ENCODE assay signal across 9 cellular contexts in the genomic region with DNA sequence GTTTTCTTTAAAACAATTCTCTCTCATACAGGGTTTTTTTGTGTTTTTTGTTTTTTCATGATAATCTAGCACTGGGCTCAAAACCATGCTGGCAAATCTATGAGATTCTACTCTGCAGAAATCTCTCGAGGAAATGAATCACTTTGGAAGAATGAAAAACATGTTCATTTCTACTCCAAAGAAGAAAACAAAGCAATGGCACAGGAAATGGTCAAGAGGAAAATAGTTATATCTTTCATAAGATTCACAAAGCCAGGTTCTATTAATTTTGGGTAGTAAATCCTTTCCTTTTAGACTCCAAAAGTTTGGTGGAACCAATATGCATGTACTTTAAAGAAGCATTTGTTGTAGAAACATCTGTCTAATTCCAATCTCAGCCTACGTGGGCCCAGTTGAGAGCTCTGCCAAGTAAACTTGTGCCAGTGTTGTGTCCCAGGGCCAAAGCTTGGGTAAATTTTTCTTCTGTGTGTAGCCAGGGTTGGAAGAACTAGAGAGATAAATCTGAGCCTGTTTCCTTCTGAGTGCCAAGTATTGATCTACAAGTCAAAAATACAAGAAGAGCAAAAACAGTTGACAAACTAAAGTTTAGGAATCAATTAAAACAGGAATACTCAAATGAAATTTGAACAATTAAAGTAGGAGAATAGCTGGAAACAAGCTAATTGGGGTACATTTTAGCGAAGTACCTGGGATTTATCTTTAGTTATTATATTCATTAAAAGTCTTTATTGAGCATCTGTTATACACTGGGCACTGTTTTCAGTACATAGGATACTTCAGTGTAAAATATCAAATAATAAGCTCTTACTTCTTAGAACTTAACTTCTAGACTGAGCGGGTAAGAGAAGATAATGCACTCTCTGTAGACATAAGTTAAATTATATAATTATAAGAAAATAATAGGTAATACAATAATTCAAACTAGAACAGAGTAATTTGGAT.
DNase-seq lines count a peak whose midpoint lies in the region; ATAC-seq, FAIRE-seq and TF ChIP-seq lines count a peak whose summit lies in the region.
"Had no signal": no experiment of that assay in that cellular context is flagged by ENCODE, and none has a peak within 500 bp of the region (broad histone marks: within the 10 kb centered on the region; RNA-seq: fewer than 3 reads in every experiment).

No MANE protein-coding gene starts in this region.

- H4K20me1 ChIP-seq in astrocyte (ENCODE audit: insufficient read depth, low read length) (no peaks in the 10 kb centered on the region), smooth muscle cell (ENCODE audit: low read depth) (no peaks in the 10 kb centered on the region)

- H3K9ac ChIP-seq in astrocyte (ENCODE audit: low read length) (peak overlapping the region; percentile 58), smooth muscle cell (ENCODE audit: low read depth) (peak overlapping the region; percentile 13)

- H3K4me3 ChIP-seq in astrocyte (ENCODE audit: insufficient read depth, low read depth, low read length) (peak overlapping the region; percentile 26), left ventricle myocardium inferior (no peak overlapping the region), smooth muscle cell (no peak overlapping the region)

- H3K36me3 Mint-ChIP-seq in astrocyte (ENCODE audit: low read depth, unreplicated experiment): no peaks in the 10 kb centered on the region
- H3K36me3 Mint-ChIP-seq: IgD-negative memory B cell had no signal

- peak overlapping the region; percentile 75 for H3K4me2 ChIP-seq in astrocyte (ENCODE audit: low read length)
- H3K4me2 ChIP-seq in smooth muscle cell: peak overlapping the region; percentile 67

- DNase-seq in HCEC 1CT (peak; percentile 90), astrocyte (ENCODE audit: low read depth) (peak; percentile 81), left ventricle myocardium inferior (no peak), smooth muscle cell (lab: John Stamatoyannopoulos, UW; ENCODE audit: unreplicated experiment) (no peak), NCI-H2107 treated with DMSO at 0.1 percent for 48 hours (lab: John Stamatoyannopoulos, UW; ENCODE audit: unreplicated experiment) (no peak)

- H3K27me3 ChIP-seq in astrocyte (ENCODE audit: insufficient read depth, low read length) (no peaks in the 10 kb centered on the region), left ventricle myocardium inferior (ENCODE audit: low read depth) (no peaks in the 10 kb centered on the region), smooth muscle cell (ENCODE audit: low read depth) (no peaks in the 10 kb centered on the region)

- no peaks in the 10 kb centered on the region for H3K9me3 Mint-ChIP-seq in astrocyte (ENCODE audit: unreplicated experiment)
- H3K9me3 Mint-ChIP-seq: IgD-negative memory B cell had no signal

- H3K27ac ChIP-seq in astrocyte (ENCODE audit: low read depth, low read length) (peak overlapping the region; percentile 93), left ventricle myocardium inferior (replicated peaks) (peak overlapping the region; percentile 58), smooth muscle cell (ENCODE audit: low read depth) (peak overlapping the region; percentile 94)

- WGBS in smooth muscle cell (ENCODE audit: low lambda C conversion rate): 70% methylated on average over 4 of the region's 4 CpGs

- TF ChIP-seq CTCF in astrocyte (IDR thresholded peaks at IDR 0.05; ENCODE audit: insufficient read depth, low read depth, low read length) (no peak), left ventricle myocardium inferior (IDR thresholded peaks at IDR 0.05; ENCODE audit: borderline replicate concordance) (no peak), smooth muscle cell (IDR thresholded peaks at IDR 0.05; ENCODE audit: borderline replicate concordance, insufficient read depth, poor library complexity, severe bottlenecking) (no peak)

- H3K27me3 Mint-ChIP-seq in astrocyte (ENCODE audit: low read depth, unreplicated experiment): no peaks in the 10 kb centered on the region

- FAIRE-seq in astrocyte (lab: Jason Lieb, UNC): peak; percentile 96

- intact Hi-C loops in left ventricle myocardium inferior (cut with micrococcal nuclease): no loop called here

- H3K79me2 ChIP-seq in astrocyte (ENCODE audit: insufficient read depth, low read length) (no peaks in the 10 kb centered on the region), smooth muscle cell (ENCODE audit: low read depth) (no peaks in the 10 kb centered on the region)

- peaks cover 26% of the 10 kb centered on the region for H3K4me1 Mint-ChIP-seq in astrocyte (ENCODE audit: low read depth, unreplicated experiment)
- H3K4me1 Mint-ChIP-seq: IgD-negative memory B cell had no signal

- H3K4me1 ChIP-seq in astrocyte (ENCODE audit: insufficient read depth, low read length) (peaks cover 26% of the 10 kb centered on the region), left ventricle myocardium inferior (no peaks in the 10 kb centered on the region), smooth muscle cell (ENCODE audit: low read depth) (peaks cover 19% of the 10 kb centered on the region)

- ATAC-seq in HG03469 (IDR thresholded peaks at IDR 0.05; ENCODE audit: unreplicated experiment) (no peak), GM18907 (IDR thresholded peaks at IDR 0.05; ENCODE audit: unreplicated experiment) (no peak), HG03039 (IDR thresholded peaks at IDR 0.05; ENCODE audit: unreplicated experiment) (no peak)

- H3K36me3 ChIP-seq in astrocyte (ENCODE audit: insufficient read depth, low read length) (no peaks in the 10 kb centered on the region), left ventricle myocardium inferior (no peaks in the 10 kb centered on the region), smooth muscle cell (ENCODE audit: low read depth) (no peaks in the 10 kb centered on the region)

- no peaks in the 10 kb centered on the region for H3K9me3 ChIP-seq in astrocyte (ENCODE audit: insufficient read depth, low read depth, low read length)
- no peaks in the 10 kb centered on the region for H3K9me3 ChIP-seq in left ventricle myocardium inferior (replicated peaks)
- no peaks in the 10 kb centered on the region for H3K9me3 ChIP-seq in smooth muscle cell (replicated peaks; ENCODE audit: low read depth)

- peak overlapping the region; percentile 97 for H3K27ac Mint-ChIP-seq in astrocyte (ENCODE audit: unreplicated experiment)
- H3K27ac Mint-ChIP-seq: IgD-negative memory B cell had no signal

- H2AFZ ChIP-seq in astrocyte (ENCODE audit: low read depth, low read length) (no peak overlapping the region), smooth muscle cell (ENCODE audit: low read depth) (peak overlapping the region; percentile 89)

- no peak overlapping the region for H3K4me3 Mint-ChIP-seq in astrocyte (ENCODE audit: unreplicated experiment)
- H3K4me3 Mint-ChIP-seq: IgD-negative memory B cell had no signal

- peaks cover 5% of the 10 kb centered on the region for H3F3A ChIP-seq in smooth muscle cell (ENCODE audit: low read depth)

Comparison
In these comparisons a context has a peak if more than half of its experiments do, and no peak if none do; other contexts are left out.
1. DNase-seq: peak in HCEC 1CT (single experiment) and astrocyte (single experiment); none in left ventricle myocardium inferior (single experiment), smooth muscle cell (single experiment) and NCI-H2107 treated with DMSO at 0.1 percent for 48 hours (single experiment).
2. Peak in every context shown above with its lines, with median percentiles within 50 percentile points of each other: H3K27ac ChIP-seq.